8 cellular contexts compared by ENCODE assay signal in genomic region chr17:11996722-11997146, GRCh38. TPM values are rescaled to one million over a fixed set of nuclear protein-coding genes. Genes with fewer than 3 reads are reported as not detected.
DNase-seq lines count a peak whose midpoint lies in the region; ATAC-seq, FAIRE-seq and TF ChIP-seq lines count a peak whose summit lies in the region.

No MANE protein-coding gene starts in this region.

- peak overlapping the region; percentile 86 for H3K4me3 ChIP-seq in MM.1S (ENCODE audit: low read length)
- H3K4me3 ChIP-seq in muscle layer of colon (ENCODE audit: low read depth in 1 of 2, low read length in 2 of 2), result peak overlapping the region; percentile 80 to 93

- FAIRE-seq in urothelium cell line (lab: Jason Lieb, UNC), result no peak

- H3K79me2 ChIP-seq in MM.1S (ENCODE audit: low read length), result no peaks in the 10 kb centered on the region

- H3K4me3 Mint-ChIP-seq in activated naive CD4-positive, alpha-beta T cell treated with anti-CD3 and anti-CD28 coated beads for 36 hours, result peak overlapping the region; percentile 88

- intact Hi-C loops in activated naive CD4-positive, alpha-beta T cell treated with anti-CD3 and anti-CD28 coated beads for 36 hours (cut with micrococcal nuclease), result loop anchor here (1.0 to 10.0 kb wide), 5 partner anchors 24 to 1262 kb away; partner anchors contain the start of genes ELAC2, MAP2K4 and TMEM220

- H3K4me1 Mint-ChIP-seq in activated naive CD4-positive, alpha-beta T cell treated with anti-CD3 and anti-CD28 coated beads for 36 hours (ENCODE audit: low read depth), result peaks cover 24% of the 10 kb centered on the region

- H3K9me3 Mint-ChIP-seq in activated naive CD4-positive, alpha-beta T cell treated with anti-CD3 and anti-CD28 coated beads for 36 hours, result no peaks in the 10 kb centered on the region

- H3K9me3 ChIP-seq in MM.1S (replicated peaks; ENCODE audit: insufficient read depth, low read length), result no peaks in the 10 kb centered on the region
- H3K9me3 ChIP-seq in muscle layer of colon (ENCODE audit: low read length), result no peaks in the 10 kb centered on the region

- H2AFZ ChIP-seq in MM.1S (ENCODE audit: low read length), result peak overlapping the region; percentile 93

- no peaks in the 10 kb centered on the region for H3K4me1 ChIP-seq in MM.1S (ENCODE audit: low read length)
- H3K4me1 ChIP-seq in muscle layer of colon (ENCODE audit: insufficient read depth, low read length), result no peaks in the 10 kb centered on the region

- H3K27me3 ChIP-seq in MM.1S (replicated peaks; ENCODE audit: insufficient read depth, low read length), result no peaks in the 10 kb centered on the region
- no peaks in the 10 kb centered on the region for H3K27me3 ChIP-seq in muscle layer of colon (ENCODE audit: control insufficient read depth in 1 of 2, insufficient read depth in 2 of 2, low read length in 2 of 2)

- no peaks in the 10 kb centered on the region for H3K9me2 ChIP-seq in MM.1S (replicated peaks; ENCODE audit: insufficient read depth, low read length)

- TF ChIP-seq CTCF in MM.1S (IDR thresholded peaks at IDR 0.05; ENCODE audit: low read length) (no peak), VCaP (conservative IDR thresholded peaks at IDR 0.05) (no peak)

- no peaks in the 10 kb centered on the region for H4K20me1 ChIP-seq in MM.1S (ENCODE audit: insufficient read depth, low read length)

- peak; percentile 23 for ATAC-seq in HG02588 (IDR thresholded peaks at IDR 0.05; ENCODE audit: unreplicated experiment)
- ATAC-seq in esophagus mucosa, result peak; percentile 43

- H3K9ac ChIP-seq in MM.1S (ENCODE audit: low read length) (peak overlapping the region; percentile 87), muscle layer of colon (ENCODE audit: low read length) (peak overlapping the region; percentile 78)

- H3K36me3 ChIP-seq in MM.1S (replicated peaks; ENCODE audit: insufficient read depth, low read length), result no peaks in the 10 kb centered on the region
- H3K36me3 ChIP-seq in muscle layer of colon (ENCODE audit: insufficient read depth, low read length), result peaks cover 8% of the 10 kb centered on the region

- H3F3A ChIP-seq in MM.1S (ENCODE audit: insufficient read depth, low read length), result peaks cover 9% of the 10 kb centered on the region

- H3K4me2 ChIP-seq in MM.1S (ENCODE audit: low read depth, low read length), result peak overlapping the region; percentile 85

- H3K27ac Mint-ChIP-seq in activated naive CD4-positive, alpha-beta T cell treated with anti-CD3 and anti-CD28 coated beads for 36 hours, result peak overlapping the region; percentile 81

- H3K27ac ChIP-seq in MM.1S (ENCODE audit: low read length) (peak overlapping the region; percentile 80; the same call in 1 of the 2 replicates), VCaP (peak overlapping the region; percentile 89), muscle layer of colon (ENCODE audit: low read depth, low read length) (peak overlapping the region; percentile 97)

- DNase-seq in activated naive CD4-positive, alpha-beta T cell treated with anti-CD3 and anti-CD28 coated beads for 36 hours, result peak; percentile 47
- no peak for DNase-seq in activated naive CD4-positive, alpha-beta T cell treated with Interleukin-2 at 50 U/mL for 16 hours
- peak; percentile 76 for DNase-seq in MM.1S
- peak; percentile 13 for DNase-seq in urothelium cell line (ENCODE audit: low spot score)

- H3K36me3 Mint-ChIP-seq in activated naive CD4-positive, alpha-beta T cell treated with anti-CD3 and anti-CD28 coated beads for 36 hours (ENCODE audit: low read depth), result peaks cover 15% of the 10 kb centered on the region

- no peaks in the 10 kb centered on the region for H3K27me3 Mint-ChIP-seq in activated naive CD4-positive, alpha-beta T cell treated with anti-CD3 and anti-CD28 coated beads for 36 hours (ENCODE audit: low read depth)

- CTCF ChIA-PET in activated naive CD4-positive, alpha-beta T cell treated with anti-CD3 and anti-CD28 coated beads for 36 hours (lab: Charles Lee), result interaction anchor here (0.6 to 1.4 kb wide), 4 partner anchors 11 to 1425 kb away, joined by 3 read pairs; partner anchors contain the start of gene MAP2K4

RNA-seq across cellular contexts. Expression of gene ZNF18, which starts 0.5 kb away (rescaled TPM):
- 1 to 10 TPM; 8.1 to 8.2 TPM for total RNA-seq in activated naive CD4-positive, alpha-beta T cell treated with anti-CD3 and anti-CD28 coated beads for 36 hours
- 6.1 TPM for total RNA-seq in esophagus mucosa

RNA-seq across cellular contexts. Expression of gene MAP2K4, which starts 23.9 kb away (rescaled TPM):
- total RNA-seq in activated naive CD4-positive, alpha-beta T cell treated with anti-CD3 and anti-CD28 coated beads for 36 hours, result 10 to 100 TPM; 22.5 to 23.5 TPM
- total RNA-seq in esophagus mucosa, result 29.7 TPM
